8 cellular contexts compared by ENCODE assay signal in genomic region chr4:120843840-120844527, GRCh38.
DNase-seq lines count a peak whose midpoint lies in the region; ATAC-seq and TF ChIP-seq lines count a peak whose summit lies in the region.
"Had no signal": no experiment of that assay in that cellular context is flagged by ENCODE, and none has a peak within 500 bp of the region (broad histone marks: within the 10 kb centered on the region; RNA-seq: fewer than 3 reads in every experiment).

No MANE protein-coding gene starts in this region.

- TF ChIP-seq CTCF in GM12873 (IDR thresholded peaks at IDR 0.05; ENCODE audit: insufficient read depth, low read depth, low read length, missing control alignments) (peak; percentile 32), brain microvascular endothelial cell (IDR thresholded peaks at IDR 0.05; ENCODE audit: low read depth, low read length, missing control alignments) (peak; percentile 50), nephron (IDR thresholded peaks at IDR 0.05; ENCODE audit: unreplicated experiment in 3 of 3) (peak; percentile 22 to 48 (median 47))

- ATAC-seq in HG03520 (IDR thresholded peaks at IDR 0.05; ENCODE audit: unreplicated experiment) = peak; percentile 65
- no peak for ATAC-seq in GM18519 (IDR thresholded peaks at IDR 0.05; ENCODE audit: low FRiP score, unreplicated experiment)
- ATAC-seq in HG02763 (IDR thresholded peaks at IDR 0.05; ENCODE audit: unreplicated experiment) = no peak

- no peaks in the 10 kb centered on the region for H3K27me3 ChIP-seq in brain microvascular endothelial cell (replicated peaks)

- no peaks in the 10 kb centered on the region for H3K27me3 Mint-ChIP-seq in nephron (ENCODE audit: low read depth)

- H3K4me3 Mint-ChIP-seq in nephron = no peak overlapping the region

- no peaks in the 10 kb centered on the region for H3K36me3 ChIP-seq in brain microvascular endothelial cell (replicated peaks)

- H3K4me1 Mint-ChIP-seq in nephron = peaks cover 14% of the 10 kb centered on the region

- H3K9me3 Mint-ChIP-seq in nephron = no peaks in the 10 kb centered on the region

- H3K27ac Mint-ChIP-seq in nephron = peak overlapping the region; percentile 62 to 76 (median 69)

- H3K4me3 ChIP-seq in brain microvascular endothelial cell (ENCODE audit: low read depth, low read length) = no peak overlapping the region

- no peaks in the 10 kb centered on the region for H3K36me3 Mint-ChIP-seq in nephron (ENCODE audit: low read depth)

- in situ Hi-C loops in brain microvascular endothelial cell (cut with HindIII; ENCODE audit: low pct_ligation_motif_present, low sequenced_read_pairs) = no loop called here

- no peak for DNase-seq in brain microvascular endothelial cell
- DNase-seq in stimulated activated CD4-positive, alpha-beta T cell treated with anti-CD3 and anti-CD28 coated beads, Interleukin-1b, Interleukin-23, amount 100 ng/mL, for 48 hours = no peak
- DNase-seq: caudate nucleus had no signal

- H3K27ac ChIP-seq in brain microvascular endothelial cell = no peak overlapping the region
